Comparison of ENCODE assay signal across 1 cellular context in genomic region chr10:122265896-122266295, GRCh38.
TF ChIP-seq lines count a peak whose summit lies in the region.

No MANE protein-coding gene starts in this region.

TF ChIP-seq in GM23338, 12 proteins besides CTCF, POLR2A, EP300 and RAD21 (continued from another document):
- TF ChIP-seq ETS1 (IDR thresholded peaks at IDR 0.05) (no peak), ZNF462 (CRISPR knock-in tag; IDR thresholded peaks at IDR 0.05) (no peak), JUNB (IDR thresholded peaks at IDR 0.05; ENCODE audit: unreplicated experiment) (no peak), POLR2AphosphoS5 (IDR thresholded peaks at IDR 0.05; ENCODE audit: low read depth) (no peak)
